In the genomic region with DNA sequence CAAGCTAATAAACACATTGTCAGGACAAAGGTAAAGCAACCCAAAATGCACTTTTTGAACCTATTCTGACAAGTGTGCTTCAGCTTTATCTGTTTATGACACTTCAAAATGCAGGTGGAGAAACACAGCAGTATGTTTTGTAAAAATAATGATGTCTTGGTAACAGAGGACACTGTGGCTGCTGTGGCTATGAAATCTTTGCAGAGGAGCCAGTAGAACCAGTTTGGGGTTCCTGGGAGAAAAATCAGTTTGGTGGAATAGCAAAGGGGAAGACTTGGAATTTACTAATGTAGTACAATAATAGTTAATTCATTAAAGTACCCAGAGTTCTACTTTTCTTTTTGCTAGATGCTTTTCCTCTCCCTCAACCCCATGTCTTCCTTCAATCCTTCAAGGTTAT, we compare ENCODE assay signal across 15 cellular contexts. TPM values are rescaled to one million over a fixed set of nuclear protein-coding genes. Genes with fewer than 3 reads are reported as not detected.
DNase-seq lines count a peak whose midpoint lies in the region; TF ChIP-seq lines count a peak whose summit lies in the region.
"Had no signal": no experiment of that assay in that cellular context is flagged by ENCODE, and none has a peak within 500 bp of the region (broad histone marks: within the 10 kb centered on the region; RNA-seq: fewer than 3 reads in every experiment).

No MANE protein-coding gene starts in this region.

- intact Hi-C loops in PC-9 (cut with micrococcal nuclease; ENCODE audit: unreplicated experiment) = no loop called here

- CTCF ChIA-PET in PC-9 (lab: Charles Lee) = no interaction called here

- TF ChIP-seq CTCF in PC-9 (conservative IDR thresholded peaks at IDR 0.05) (no peak), mesothelial cell of epicardium (IDR thresholded peaks at IDR 0.05; ENCODE audit: unreplicated experiment) (no peak), type B pancreatic cell (conservative IDR thresholded peaks at IDR 0.05) (no peak)

- H3K36me3 Mint-ChIP-seq in mesothelial cell of epicardium (no peaks in the 10 kb centered on the region), type B pancreatic cell (peaks cover under 1% of the 10 kb centered on the region)

- DNase-seq in NCI-H2029 (lab: John Stamatoyannopoulos, UW) (peak; percentile 36), NCI-H2029 treated with DMSO at 0.1 percent for 48 hours (lab: John Stamatoyannopoulos, UW) (no peak), PC-9 (peak; percentile 19 to 77), mesothelial cell of epicardium (ENCODE audit: low spot score in 2 of 2, unreplicated experiment in 2 of 2) (no peak), type B pancreatic cell (ENCODE audit: extremely low spot score, unreplicated experiment) (no peak), erythroblast (lab: John Stamatoyannopoulos, UW) (no peak), NCI-H2081 (lab: John Stamatoyannopoulos, UW) (no peak)
- DNase-seq: 8988T, Calu3, H9, Karpas-422, NCI-H2107, NCI-H446, NCI-H524 treated with DMSO at 0.1 percent for 48 hours, NCI-H774 had no signal

- H3K4me3 ChIP-seq in PC-9 = no peak overlapping the region

- POLR2A ChIA-PET in PC-9 (lab: Charles Lee; ENCODE audit: unreplicated experiment) = interaction anchor here (0.6 kb wide), 1 partner anchor 42 kb away, joined by 6 read pairs; no protein-coding TSS in a partner anchor

- peak overlapping the region; percentile 44 for H3K4me2 ChIP-seq in PC-9

- TF ChIP-seq POLR2A in erythroblast (IDR thresholded peaks at IDR 0.05; ENCODE audit: low read length) = no peak

- no peaks in the 10 kb centered on the region for H3K27me3 ChIP-seq in PC-9 (ENCODE audit: insufficient read depth, low read depth)

- no peaks in the 10 kb centered on the region; the same call in 1 of the 2 replicates for H3K9me3 ChIP-seq in PC-9 (ENCODE audit: insufficient read depth, low read depth)

- H3F3A ChIP-seq in PC-9 (ENCODE audit: insufficient read depth, low read depth) = peaks cover 6% of the 10 kb centered on the region; the same call in 1 of the 2 replicates

- H3K79me2 ChIP-seq in PC-9 (ENCODE audit: low read depth) = no peaks in the 10 kb centered on the region

- no peaks in the 10 kb centered on the region for H3K9me2 ChIP-seq in PC-9 (ENCODE audit: insufficient read depth)

- BruUV-seq in PC-9 (replicated peaks; lab: Mats Ljungman, UMichigan) = no TSS peak

- H3K27ac ChIP-seq in PC-9 = peak overlapping the region; percentile 38

- H3K4me3 Mint-ChIP-seq in mesothelial cell of epicardium (no peak overlapping the region), type B pancreatic cell (peak overlapping the region; percentile 55)
- H3K4me3 Mint-ChIP-seq: H9 had no signal

- H3K27me3 Mint-ChIP-seq in mesothelial cell of epicardium (ENCODE audit: low read depth) (no peaks in the 10 kb centered on the region), type B pancreatic cell (no peaks in the 10 kb centered on the region)

- H3K4me1 Mint-ChIP-seq in mesothelial cell of epicardium = peaks cover 65% of the 10 kb centered on the region
- H3K4me1 Mint-ChIP-seq in type B pancreatic cell (ENCODE audit: unreplicated experiment) = peaks cover 61% of the 10 kb centered on the region

- peak overlapping the region; percentile 75 for H3K27ac Mint-ChIP-seq in mesothelial cell of epicardium
- peak overlapping the region; percentile 63 for H3K27ac Mint-ChIP-seq in type B pancreatic cell
- H3K27ac Mint-ChIP-seq: H9 had no signal

- no peak overlapping the region for H2AFZ ChIP-seq in PC-9

- H3K9me3 Mint-ChIP-seq in mesothelial cell of epicardium (no peaks in the 10 kb centered on the region), type B pancreatic cell (peaks cover 1% of the 10 kb centered on the region)
- H3K9me3 Mint-ChIP-seq: H9 had no signal

- H3K4me1 ChIP-seq in PC-9 (replicated peaks; ENCODE audit: insufficient read depth) = peaks cover 19% of the 10 kb centered on the region

- no peaks in the 10 kb centered on the region for H3K36me3 ChIP-seq in PC-9 (ENCODE audit: low read depth)

- H4K20me1 ChIP-seq in PC-9 (ENCODE audit: insufficient read depth) = peaks cover 2% of the 10 kb centered on the region; the same call in 1 of the 2 replicates

RNA-seq across cellular contexts. Expression of a gene that starts 40.6 kb away (rescaled TPM):
- 40.4 and 46.5 TPM in 2 replicates for total RNA-seq in PC-9 (2021)
- total RNA-seq in mesothelial cell of epicardium = 46.2 to 55.4 TPM (median 51.2 TPM) in 3 replicates
- total RNA-seq in type B pancreatic cell (ENCODE audit: low replicate concordance) = 40.9 and 63.0 TPM in 2 replicates

Comparison
In these comparisons a context has a peak if more than half of its experiments do, and no peak if none do; other contexts are left out.
1. DNase-seq: peak in NCI-H2029 (single experiment) and PC-9 (2 of 2); none in NCI-H2029 treated with DMSO at 0.1 percent for 48 hours (single experiment), mesothelial cell of epicardium (0 of 2), type B pancreatic cell (single experiment), erythroblast (0 of 2) and NCI-H2081 (0 of 2).